30 cellular contexts compared by ENCODE assay signal in genomic region chr3:68378631-68379030, GRCh38.
"Had no signal": no experiment of that assay in that cellular context is flagged by ENCODE, and none has a peak within 500 bp of the region (broad histone marks: within the 10 kb centered on the region; RNA-seq: fewer than 3 reads in every experiment).

No MANE protein-coding gene starts in this region.

- H3K4me1 ChIP-seq: ascending aorta, heart left ventricle, pancreas, prostate gland, vagina had no signal

- H3K27me3 Mint-ChIP-seq: activated naive CD4-positive, alpha-beta T cell treated with anti-CD3 and anti-CD28 coated beads, Interleukin-2, amount 10 ng/mL, durations not matched to agents 7 days and 5 days; activated naive CD8-positive, alpha-beta T cell treated with anti-CD3 and anti-CD28 coated beads, Interleukin-2, amount 10 ng/mL, durations not matched to agents 7 days and 5 days; naive B cell; stimulated activated naive CD8-positive, alpha-beta T cell treated with anti-CD3 and anti-CD28 coated beads, Interleukin-15, Interleukin-2, amounts not matched to agents 100 ng/mL and 50 ng/mL, for 24 hours; type B pancreatic cell had no signal

- ATAC-seq: activated CD4-positive, CD25-positive, alpha-beta regulatory T cell treated with anti-CD3 and anti-CD28 coated beads, Interleukin-2, amount 50 U/mL, for 24 hours; heart left ventricle; pancreas; sciatic nerve had no signal

- H3K4me3 ChIP-seq: ascending aorta, coronary artery, dorsolateral prefrontal cortex, heart left ventricle, pancreas, prostate gland, skin epidermis, thoracic aorta, vagina had no signal

- H3K36me3 Mint-ChIP-seq: activated naive CD4-positive, alpha-beta T cell treated with anti-CD3 and anti-CD28 coated beads, Interleukin-2, amount 10 ng/mL, durations not matched to agents 7 days and 5 days; brain; mesothelial cell of epicardium; naive B cell; type B pancreatic cell had no signal

- H3K4me1 Mint-ChIP-seq: activated naive CD4-positive, alpha-beta T cell treated with anti-CD3 and anti-CD28 coated beads, Interleukin-2, amount 10 ng/mL, durations not matched to agents 7 days and 5 days; activated naive CD8-positive, alpha-beta T cell treated with anti-CD3 and anti-CD28 coated beads, Interleukin-2, amount 10 ng/mL, durations not matched to agents 7 days and 5 days; naive B cell had no signal

- H3K4me3 Mint-ChIP-seq: activated naive CD4-positive, alpha-beta T cell treated with anti-CD3 and anti-CD28 coated beads, Interleukin-2, amount 10 ng/mL, durations not matched to agents 7 days and 5 days; activated naive CD8-positive, alpha-beta T cell treated with anti-CD3 and anti-CD28 coated beads, Interleukin-2, amount 10 ng/mL, durations not matched to agents 7 days and 5 days; activated T-helper 1 cell treated with anti-CD3 and anti-CD28 coated beads, Interleukin-12 subunit alpha, Interleukin-12 subunit beta, Interleukin-2, Interleukin-4 antibody, amounts not matched to agents 30 ng/mL and 10 ng/mL and 1 ng/mL, durations not matched to agents 14 hours and 24 hours and 36 hours; brain; mesothelial cell of epicardium; naive B cell; stimulated activated naive CD8-positive, alpha-beta T cell treated with anti-CD3 and anti-CD28 coated beads, Interleukin-15, Interleukin-2, amounts not matched to agents 100 ng/mL and 50 ng/mL, for 24 hours; type B pancreatic cell had no signal

- H3K9me3 ChIP-seq: ascending aorta, pancreas, prostate gland, thoracic aorta, vagina had no signal

- DNase-seq: activated CD4-positive, alpha-beta T cell treated with anti-CD3 and anti-CD28 coated beads for 48 hours; activated CD4-positive, alpha-beta T cell treated with anti-CD3 and anti-CD28 coated beads, Interleukin-2, amount 50 U/mL, for 48 hours; activated CD8-positive, alpha-beta memory T cell treated with anti-CD3 and anti-CD28 coated beads for 24 hours; activated gamma-delta T cell; activated naive CD4-positive, alpha-beta T cell treated with anti-CD3 and anti-CD28 coated beads, Interleukin-2, amount 10 ng/mL, durations not matched to agents 7 days and 5 days; activated naive CD8-positive, alpha-beta T cell treated with anti-CD3 and anti-CD28 coated beads, Interleukin-2, amount 10 ng/mL, durations not matched to agents 7 days and 5 days; dorsolateral prefrontal cortex; foreskin fibroblast; heart left ventricle; hypothalamus; naive B cell; pancreas; retina; stimulated activated CD4-positive, alpha-beta T cell treated with anti-CD3 and anti-CD28 coated beads, Interleukin-12 subunit alpha, Interleukin-12 subunit beta, amount 100 ng/mL, for 4 hours; stimulated activated CD4-positive, alpha-beta T cell treated with anti-CD3 and anti-CD28 coated beads, Interleukin-4, amount 100 ng/mL, for 1 hour; T-helper 9 cell; WERI-Rb-1 had no signal

- H3K27ac ChIP-seq: ascending aorta, coronary artery, dorsolateral prefrontal cortex, heart left ventricle, pancreas, prostate gland, skin epidermis, thoracic aorta, vagina, WERI-Rb-1 had no signal

- H3K9me3 Mint-ChIP-seq: type B pancreatic cell had no signal

- H3K27ac Mint-ChIP-seq: activated naive CD4-positive, alpha-beta T cell treated with anti-CD3 and anti-CD28 coated beads, Interleukin-2, amount 10 ng/mL, durations not matched to agents 7 days and 5 days; activated naive CD8-positive, alpha-beta T cell treated with anti-CD3 and anti-CD28 coated beads, Interleukin-2, amount 10 ng/mL, durations not matched to agents 7 days and 5 days; activated T-helper 1 cell treated with anti-CD3 and anti-CD28 coated beads, Interleukin-12 subunit alpha, Interleukin-12 subunit beta, Interleukin-2, Interleukin-4 antibody, amounts not matched to agents 30 ng/mL and 10 ng/mL and 1 ng/mL, durations not matched to agents 14 hours and 24 hours and 36 hours; brain; mesothelial cell of epicardium; stimulated activated naive CD8-positive, alpha-beta T cell treated with anti-CD3 and anti-CD28 coated beads, Interleukin-15, Interleukin-2, amounts not matched to agents 100 ng/mL and 50 ng/mL, for 24 hours; type B pancreatic cell had no signal

- H3K36me3 ChIP-seq: ascending aorta, heart left ventricle, pancreas, prostate gland, thoracic aorta, vagina, WERI-Rb-1 had no signal

- H3K27me3 ChIP-seq: ascending aorta, dorsolateral prefrontal cortex, heart left ventricle, pancreas, vagina had no signal
